In the genomic region with DNA sequence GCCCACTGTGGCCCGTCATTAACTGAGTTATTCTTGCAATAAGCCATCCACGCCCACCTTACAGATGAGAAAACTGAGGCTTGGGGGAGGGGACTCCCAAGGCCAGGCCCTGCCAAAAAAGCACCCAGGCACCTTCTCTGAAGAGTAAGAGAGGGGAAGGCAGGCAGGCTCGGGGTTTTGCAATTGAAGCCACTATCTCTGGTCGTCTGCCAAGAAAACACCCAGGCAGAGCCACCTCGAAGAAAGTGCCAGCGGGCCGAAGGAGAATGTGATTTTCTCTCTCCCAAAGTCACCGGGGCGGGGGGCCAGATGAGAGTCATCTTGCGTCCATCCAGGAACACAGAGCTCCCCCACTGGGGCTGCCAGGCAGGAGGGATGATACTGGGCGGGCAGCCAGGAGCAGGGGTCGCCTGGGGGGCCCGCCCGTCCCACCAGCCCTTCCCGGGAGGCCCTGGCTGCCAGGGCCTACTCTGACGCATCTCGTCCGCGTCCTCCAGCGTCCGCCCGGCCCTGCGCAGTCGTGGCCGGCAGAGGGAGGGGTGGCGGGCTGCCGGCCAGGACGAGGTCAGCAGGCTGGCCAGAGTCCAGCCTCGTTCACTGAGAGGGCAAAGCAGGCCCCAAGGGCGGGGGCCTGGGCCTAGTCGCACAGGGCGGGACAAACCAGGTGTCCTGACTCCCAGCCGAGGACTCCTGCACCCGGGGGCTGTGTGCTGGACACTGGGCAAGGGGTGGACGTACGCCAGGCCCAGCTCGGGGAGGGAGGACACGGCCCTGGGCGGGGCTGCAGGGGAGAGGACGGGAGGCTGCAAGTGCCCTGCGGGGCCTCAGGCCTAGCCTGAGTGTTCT, we compare ENCODE assay signal across 10 cellular contexts.
DNase-seq lines count a peak whose midpoint lies in the region; ATAC-seq, FAIRE-seq and TF ChIP-seq lines count a peak whose summit lies in the region.
"Had no signal": no experiment of that assay in that cellular context is flagged by ENCODE, and none has a peak within 500 bp of the region (broad histone marks: within the 10 kb centered on the region; RNA-seq: fewer than 3 reads in every experiment).

No MANE protein-coding gene starts in this region.

- peak overlapping the region; percentile 60 for H3K18ac ChIP-seq in neuronal stem cell (ENCODE audit: low read length)

- TF ChIP-seq EP300 in A549 (IDR thresholded peaks at IDR 0.05): peak; percentile 92 to 96

- H3K36me3 Mint-ChIP-seq in endothelial cell (ENCODE audit: low read depth, unreplicated experiment): peaks cover 15% of the 10 kb centered on the region
- H3K36me3 Mint-ChIP-seq in activated T-cell treated with anti-CD3 and anti-CD28 coated beads, Interleukin-2, amount 50 U/mL, for 4 hours (ENCODE audit: insufficient read depth): no peaks in the 10 kb centered on the region

- peaks cover 11% of the 10 kb centered on the region for H3K79me1 ChIP-seq in neuronal stem cell (ENCODE audit: low read depth, low read length)

- FAIRE-seq in A549 (lab: Jason Lieb, UNC): peak; percentile 63
- no peak for FAIRE-seq in HTR-8/SVneo (lab: Jason Lieb, UNC)

- no peak; the same call in 2 of the 3 replicates for TF ChIP-seq CTCF in A549 (IDR thresholded peaks at IDR 0.05)
- TF ChIP-seq CTCF in fibroblast of the aortic adventitia (IDR thresholded peaks at IDR 0.05; ENCODE audit: insufficient read depth, low read length): peak; percentile 68
- no peak for TF ChIP-seq CTCF in endothelial cell (IDR thresholded peaks at IDR 0.05; ENCODE audit: unreplicated experiment)

- peaks cover 13 to 22% of the 10 kb centered on the region in 2 donors for H3K36me3 ChIP-seq in neuronal stem cell (replicated peaks in 1 of 2; ENCODE audit: control insufficient read depth in 2 of 2, insufficient read depth in 2 of 2, low read length in 2 of 2)

- CTCF ChIA-PET in A549 (lab: Yijun Ruan, JAX): interaction anchor here (0.6 to 6.5 kb wide), 19 partner anchors 9 to 402 kb away, joined by 3 to 67 read pairs (median 4); no protein-coding TSS in a partner anchor

- DNase-seq in A549 (ENCODE audit: low read depth in 1 of 2, low spot score in 1 of 2): peak in 1 of 2 experiments; percentile 97
- DNase-seq in RPMI7951 (ENCODE audit: low read depth): peak; percentile 98
- DNase-seq in fibroblast of the aortic adventitia (ENCODE audit: low read depth): peak; percentile 95
- no peak for DNase-seq in neuronal stem cell (ENCODE audit: low spot score)
- no peak for DNase-seq in endothelial cell (ENCODE audit: low spot score)
- DNase-seq in HTR-8/SVneo (ENCODE audit: insufficient read length, low spot score): no peak
- DNase-seq in activated T-cell treated with anti-CD3 and anti-CD28 coated beads, Interleukin-2, amount 50 U/mL, for 4 hours: no peak
- DNase-seq: activated CD4-positive, alpha-beta T cell treated with anti-CD3 and anti-CD28 coated beads for 4 hours; CD4-positive, CD25-positive, alpha-beta regulatory T cell had no signal

- H2BK15ac ChIP-seq in neuronal stem cell (ENCODE audit: low read length): no peak overlapping the region

- no peak overlapping the region for H4K8ac ChIP-seq in neuronal stem cell (ENCODE audit: low read depth, low read length)

- H3K4me3 ChIP-seq in A549 (peak overlapping the region; percentile 6; the same call in 1 of the 3 replicates), fibroblast of the aortic adventitia (ENCODE audit: low read depth, low read length) (no peak overlapping the region), neuronal stem cell (ENCODE audit: low read length in 2 of 2) (no peak overlapping the region)

- no peak for TF ChIP-seq POLR2A in A549 (IDR thresholded peaks at IDR 0.05; ENCODE audit: low read length)

- POLR2A ChIA-PET in A549 (lab: Yijun Ruan, JAX): interaction anchor here (1.6 to 1.8 kb wide), 3 partner anchors 9 to 20 kb away, joined by 4 to 18 read pairs (median 5); no protein-coding TSS in a partner anchor

- H2BK5ac ChIP-seq in neuronal stem cell (ENCODE audit: low read length): peak overlapping the region; percentile 19

- WGBS in A549 (ENCODE audit: missing lambda C conversion rate): 9% methylated on average over 18 of the region's 41 CpGs
- WGBS in neuronal stem cell (ENCODE audit: extremely low coverage in 2 of 2, insufficient read length in 2 of 2, insufficient replicate concordance in 1 of 2), 2 donors: no CpG with 5 or more reads among the region's 41 CpGs

- peak overlapping the region; percentile 92 to 98 for H3K27ac ChIP-seq in A549
- H3K27ac ChIP-seq in neuronal stem cell (replicated peaks; ENCODE audit: low read length): no peak overlapping the region

- peak overlapping the region; percentile 73 for H2BK12ac ChIP-seq in neuronal stem cell (ENCODE audit: low read length)

- H3K4me1 ChIP-seq in A549: peaks cover 81% of the 10 kb centered on the region
- H3K4me1 ChIP-seq in neuronal stem cell (ENCODE audit: control insufficient read depth in 2 of 2, insufficient read depth in 1 of 2, low read depth in 1 of 2, low read length in 2 of 2): peaks cover 0 to 4% of the 10 kb centered on the region in 2 donors

- H3K27ac Mint-ChIP-seq in endothelial cell (ENCODE audit: unreplicated experiment): no peak overlapping the region

- peak overlapping the region; percentile 91 for H3K23ac ChIP-seq in neuronal stem cell (ENCODE audit: low read depth, low read length, poor library complexity)

- peak overlapping the region; percentile 64 for H3K4me2 ChIP-seq in A549
- no peak overlapping the region for H3K4me2 ChIP-seq in neuronal stem cell (ENCODE audit: insufficient read depth, low read length, poor library complexity, severe bottlenecking)

- H3K9me3 ChIP-seq in A549 (no peaks in the 10 kb centered on the region), neuronal stem cell (replicated peaks in 1 of 2; ENCODE audit: control insufficient read depth in 2 of 2, insufficient read depth in 1 of 2, low read depth in 1 of 2, low read length in 2 of 2) (no peaks in the 10 kb centered on the region)

- TF ChIP-seq RAD21 in A549 (conservative IDR thresholded peaks at IDR 0.05 in 1 of 2, IDR thresholded peaks at IDR 0.05 in 1 of 2): peak in 1 of 2 experiments; percentile 45; a peak in 3 of 5 replicates

- no peaks in the 10 kb centered on the region for H3K9me3 Mint-ChIP-seq in endothelial cell (ENCODE audit: unreplicated experiment)
- no peaks in the 10 kb centered on the region for H3K9me3 Mint-ChIP-seq in activated T-cell treated with anti-CD3 and anti-CD28 coated beads, Interleukin-2, amount 50 U/mL, for 4 hours
- H3K9me3 Mint-ChIP-seq: CD4-positive, CD25-positive, alpha-beta regulatory T cell had no signal

- no peaks in the 10 kb centered on the region for H3K4me1 Mint-ChIP-seq in endothelial cell (ENCODE audit: unreplicated experiment)
- no peaks in the 10 kb centered on the region for H3K4me1 Mint-ChIP-seq in activated T-cell treated with anti-CD3 and anti-CD28 coated beads, Interleukin-2, amount 50 U/mL, for 4 hours (ENCODE audit: low read depth)

- no peak overlapping the region for H3K14ac ChIP-seq in neuronal stem cell (ENCODE audit: low read length)

- peaks cover 7% of the 10 kb centered on the region for H3K27me3 Mint-ChIP-seq in endothelial cell (ENCODE audit: unreplicated experiment)
- H3K27me3 Mint-ChIP-seq in activated T-cell treated with anti-CD3 and anti-CD28 coated beads, Interleukin-2, amount 50 U/mL, for 4 hours (ENCODE audit: low read depth): no peaks in the 10 kb centered on the region
- H3K27me3 Mint-ChIP-seq: CD4-positive, CD25-positive, alpha-beta regulatory T cell had no signal

- H2AFZ ChIP-seq in neuronal stem cell (ENCODE audit: low read length): no peak overlapping the region

- ATAC-seq in A549: peak; percentile 71 to 82
- ATAC-seq in activated T-cell treated with anti-CD3 and anti-CD28 coated beads, Interleukin-2, amount 50 U/mL, for 4 hours: no peak
- no peak for ATAC-seq in GM21360 (IDR thresholded peaks at IDR 0.05; ENCODE audit: unreplicated experiment)

- no peak overlapping the region for H2BK120ac ChIP-seq in neuronal stem cell (ENCODE audit: low read depth, low read length)

- H3K4ac ChIP-seq in neuronal stem cell (ENCODE audit: low read length): no peak overlapping the region

- no peak overlapping the region for H3K4me3 Mint-ChIP-seq in endothelial cell (ENCODE audit: unreplicated experiment)
- no peak overlapping the region for H3K4me3 Mint-ChIP-seq in activated T-cell treated with anti-CD3 and anti-CD28 coated beads, Interleukin-2, amount 50 U/mL, for 4 hours
- H3K4me3 Mint-ChIP-seq: CD4-positive, CD25-positive, alpha-beta regulatory T cell had no signal

- peak overlapping the region; percentile 63 for H2AK5ac ChIP-seq in neuronal stem cell (ENCODE audit: low read depth, low read length)

- H3K9ac ChIP-seq in neuronal stem cell (ENCODE audit: low read depth, low read length, poor library complexity): peak overlapping the region; percentile 44

- H3K27me3 ChIP-seq in neuronal stem cell (ENCODE audit: control insufficient read depth in 3 of 3, insufficient read depth in 3 of 3, low read depth in 1 of 3, low read length in 3 of 3): no peaks in the 10 kb centered on the region

- H4K91ac ChIP-seq in neuronal stem cell (ENCODE audit: low read depth, low read length, poor library complexity): no peak overlapping the region

TF ChIP-seq in A549, 52 proteins besides CTCF, POLR2A, EP300 and RAD21 (continues in another document):
- TF ChIP-seq HDAC2 (IDR thresholded peaks at IDR 0.05) (peak; percentile 65; the same call in 1 of the 2 replicates), PHF8 (IDR thresholded peaks at IDR 0.05; ENCODE audit: borderline replicate concordance, low read depth) (no peak), CHD4 (IDR thresholded peaks at IDR 0.05; ENCODE audit: borderline replicate concordance) (peak; percentile 83; the same call in 1 of the 2 replicates), ZNF302 (CRISPR knock-in tag; IDR thresholded peaks at IDR 0.05) (no peak), RARB (CRISPR knock-in tag; IDR thresholded peaks at IDR 0.05) (no peak), SREBF2 (IDR thresholded peaks at IDR 0.05) (no peak), RCOR1 (IDR thresholded peaks at IDR 0.05; ENCODE audit: low read depth, low read length) (peak; percentile 94), BHLHE40 (IDR thresholded peaks at IDR 0.05; ENCODE audit: low read depth, low read length) (no peak)
- TF ChIP-seq, protein P1, sequence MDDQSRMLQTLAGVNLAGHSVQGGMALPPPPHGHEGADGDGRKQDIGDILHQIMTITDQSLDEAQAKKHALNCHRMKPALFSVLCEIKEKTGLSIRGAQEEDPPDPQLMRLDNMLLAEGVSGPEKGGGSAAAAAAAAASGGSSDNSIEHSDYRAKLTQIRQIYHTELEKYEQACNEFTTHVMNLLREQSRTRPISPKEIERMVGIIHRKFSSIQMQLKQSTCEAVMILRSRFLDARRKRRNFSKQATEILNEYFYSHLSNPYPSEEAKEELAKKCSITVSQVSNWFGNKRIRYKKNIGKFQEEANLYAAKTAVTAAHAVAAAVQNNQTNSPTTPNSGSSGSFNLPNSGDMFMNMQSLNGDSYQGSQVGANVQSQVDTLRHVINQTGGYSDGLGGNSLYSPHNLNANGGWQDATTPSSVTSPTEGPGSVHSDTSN (IDR thresholded peaks at IDR 0.05): no peak; the same call in 1 of the 2 replicates
- TF ChIP-seq, protein P2, sequence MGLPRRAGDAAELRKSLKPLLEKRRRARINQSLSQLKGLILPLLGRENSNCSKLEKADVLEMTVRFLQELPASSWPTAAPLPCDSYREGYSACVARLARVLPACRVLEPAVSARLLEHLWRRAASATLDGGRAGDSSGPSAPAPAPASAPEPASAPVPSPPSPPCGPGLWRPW (IDR thresholded peaks at IDR 0.05): peak; percentile 52; the same call in 1 of the 2 replicates

Comparison
In these comparisons a context has a peak if more than half of its experiments do, and no peak if none do; other contexts are left out.
1. ATAC-seq: peak in A549 (2 of 2); none in activated T-cell treated with anti-CD3 and anti-CD28 coated beads, Interleukin-2, amount 50 U/mL, for 4 hours (0 of 2) and GM21360 (single experiment).
2. DNase-seq: peak in RPMI7951 (single experiment) and fibroblast of the aortic adventitia (single experiment); none in neuronal stem cell (single experiment), endothelial cell (single experiment), HTR-8/SVneo (single experiment) and activated T-cell treated with anti-CD3 and anti-CD28 coated beads, Interleukin-2, amount 50 U/mL, for 4 hours (single experiment).